In the genomic region with DNA sequence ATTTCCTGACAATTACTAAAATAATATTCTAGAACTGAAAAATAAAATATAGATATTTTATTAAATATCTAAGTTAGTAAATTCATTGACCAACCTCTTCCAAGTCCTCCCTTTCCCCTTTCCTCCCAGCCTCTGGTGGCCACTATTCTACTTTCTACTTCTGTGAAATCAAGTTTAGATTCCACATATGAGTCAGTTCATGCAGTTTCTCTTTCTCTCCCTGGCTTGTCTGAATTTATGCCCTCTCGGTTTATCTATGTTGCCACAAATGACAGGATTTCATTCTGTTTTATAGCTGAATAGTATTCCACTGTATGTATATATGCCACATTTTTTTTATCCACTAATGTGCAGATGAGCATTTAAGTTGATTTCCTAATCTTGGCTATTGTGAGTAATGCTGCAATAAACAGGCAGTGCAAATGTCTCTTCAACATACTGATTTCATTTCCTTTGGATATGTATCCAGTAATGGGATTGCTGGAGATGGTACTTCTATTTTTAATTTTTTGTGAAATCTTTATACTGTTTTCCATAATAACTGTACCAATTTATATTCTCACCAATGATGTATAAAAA, we compare ENCODE assay signal across 11 cellular contexts. TPM values are rescaled to one million over a fixed set of nuclear protein-coding genes. Genes with fewer than 3 reads are reported as not detected.
DNase-seq lines count a peak whose midpoint lies in the region; ATAC-seq, FAIRE-seq and TF ChIP-seq lines count a peak whose summit lies in the region.
"Had no signal": no experiment of that assay in that cellular context is flagged by ENCODE, and none has a peak within 500 bp of the region (broad histone marks: within the 10 kb centered on the region; RNA-seq: fewer than 3 reads in every experiment).

No MANE protein-coding gene starts in this region.

- WGBS in body of pancreas, 2 donors: 62 to 87% methylated on average over 1 of the region's 1 CpG

- no peaks in the 10 kb centered on the region for H3K27me3 Mint-ChIP-seq in astrocyte (ENCODE audit: low read depth, unreplicated experiment)

- FAIRE-seq in astrocyte (lab: Jason Lieb, UNC): peak; percentile 20

- no peak overlapping the region for H3K4me3 Mint-ChIP-seq in astrocyte (ENCODE audit: unreplicated experiment)
- H3K4me3 Mint-ChIP-seq: CD8-positive, alpha-beta T cell had no signal

- H3K36me3 ChIP-seq in astrocyte (ENCODE audit: insufficient read depth, low read length) (no peaks in the 10 kb centered on the region), body of pancreas (replicated peaks in 1 of 2; ENCODE audit: insufficient read depth in 1 of 2, low read depth in 2 of 2) (no peaks in the 10 kb centered on the region)
- H3K36me3 ChIP-seq: colonic mucosa had no signal

- H3K36me3 Mint-ChIP-seq in astrocyte (ENCODE audit: low read depth, unreplicated experiment): peaks cover 2% of the 10 kb centered on the region
- H3K36me3 Mint-ChIP-seq: CD8-positive, alpha-beta T cell had no signal

- H3K4me1 Mint-ChIP-seq in astrocyte (ENCODE audit: low read depth, unreplicated experiment): peaks cover 5% of the 10 kb centered on the region

- no peaks in the 10 kb centered on the region for H3K79me2 ChIP-seq in astrocyte (ENCODE audit: insufficient read depth, low read length)

- DNase-seq in GM12865 (ENCODE audit: low read depth) (peak; percentile 63), astrocyte (ENCODE audit: low read depth) (no peak), mesenteric fat pad (ENCODE audit: low spot score) (no peak), Right ventricle myocardium superior (no peak), mucosa of gallbladder (ENCODE audit: low spot score) (no peak), body of pancreas (no peak)
- DNase-seq: CD8-positive, alpha-beta T cell; colonic mucosa; NCI-H510A treated with DMSO at 0.1 percent for 48 hours had no signal

- no peaks in the 10 kb centered on the region for H4K20me1 ChIP-seq in astrocyte (ENCODE audit: insufficient read depth, low read length)

- ATAC-seq in GM19438 (IDR thresholded peaks at IDR 0.05; ENCODE audit: low read depth, unreplicated experiment) (peak; percentile 97), HG03025 (IDR thresholded peaks at IDR 0.05; ENCODE audit: low FRiP score, unreplicated experiment) (peak; percentile 94), Right ventricle myocardium superior (ENCODE audit: poor library complexity) (no peak), body of pancreas (no peak)
- ATAC-seq: CD8-positive, alpha-beta T cell had no signal

- H3K9me3 ChIP-seq in astrocyte (ENCODE audit: insufficient read depth, low read depth, low read length) (no peaks in the 10 kb centered on the region), body of pancreas (no peaks in the 10 kb centered on the region)
- H3K9me3 ChIP-seq: colonic mucosa had no signal

- no peak overlapping the region for H3K4me3 ChIP-seq in GM12865 (ENCODE audit: low read depth, low read length)
- no peak overlapping the region for H3K4me3 ChIP-seq in astrocyte (ENCODE audit: insufficient read depth, low read depth, low read length)
- H3K4me3 ChIP-seq in body of pancreas: no peak overlapping the region
- H3K4me3 ChIP-seq: colonic mucosa had no signal

- no peak for TF ChIP-seq CTCF in GM12865 (IDR thresholded peaks at IDR 0.05; ENCODE audit: insufficient read depth, low read depth, low read length, missing control alignments)
- no peak for TF ChIP-seq CTCF in astrocyte (IDR thresholded peaks at IDR 0.05; ENCODE audit: insufficient read depth, low read depth, low read length)
- TF ChIP-seq CTCF in body of pancreas (IDR thresholded peaks at IDR 0.05): no peak

- H2AFZ ChIP-seq in astrocyte (ENCODE audit: low read depth, low read length): no peak overlapping the region

- H3K27ac ChIP-seq in astrocyte (ENCODE audit: low read depth, low read length) (no peak overlapping the region), body of pancreas (no peak overlapping the region)
- H3K27ac ChIP-seq: colonic mucosa had no signal

- no peak for TF ChIP-seq POLR2A in body of pancreas (IDR thresholded peaks at IDR 0.05)

- H3K27me3 ChIP-seq in astrocyte (ENCODE audit: insufficient read depth, low read length) (peaks cover 2% of the 10 kb centered on the region), body of pancreas (no peaks in the 10 kb centered on the region)
- H3K27me3 ChIP-seq: colonic mucosa had no signal

- peaks cover 5% of the 10 kb centered on the region for H3K4me1 ChIP-seq in astrocyte (ENCODE audit: insufficient read depth, low read length)
- no peaks in the 10 kb centered on the region for H3K4me1 ChIP-seq in body of pancreas
- H3K4me1 ChIP-seq: colonic mucosa had no signal

- intact Hi-C loops in Right ventricle myocardium superior (cut with DNase I): no loop called here
- intact Hi-C loops in body of pancreas (cut with DNase I): no loop called here

- no peak overlapping the region for H3K27ac Mint-ChIP-seq in astrocyte (ENCODE audit: unreplicated experiment)
- H3K27ac Mint-ChIP-seq: CD8-positive, alpha-beta T cell had no signal

- H3K9me3 Mint-ChIP-seq in astrocyte (ENCODE audit: unreplicated experiment): no peaks in the 10 kb centered on the region
- H3K9me3 Mint-ChIP-seq: CD8-positive, alpha-beta T cell had no signal

- peak overlapping the region; percentile 42 for H3K4me2 ChIP-seq in astrocyte (ENCODE audit: low read length)

- no peak overlapping the region for H3K9ac ChIP-seq in astrocyte (ENCODE audit: low read length)

RNA-seq across cellular contexts. Expression of gene WDR36, which starts 52.3 kb away (rescaled TPM):
- total RNA-seq in astrocyte: 30.8 and 33.4 TPM in 2 replicates
- 30.4 TPM for total RNA-seq in mesenteric fat pad
- 12.8 TPM for total RNA-seq in Right ventricle myocardium superior
- 19.5 TPM for total RNA-seq in mucosa of gallbladder
- total RNA-seq in body of pancreas: 10 to 100 TPM; 11.9 to 16.1 TPM

Comparison
In these comparisons a context has a peak if more than half of its experiments do, and no peak if none do; other contexts are left out.
1. ATAC-seq: peak in GM19438 (single experiment) and HG03025 (single experiment); none in Right ventricle myocardium superior (single experiment) and body of pancreas (single experiment).